1 cellular context compared by ENCODE assay signal in the genomic region with DNA sequence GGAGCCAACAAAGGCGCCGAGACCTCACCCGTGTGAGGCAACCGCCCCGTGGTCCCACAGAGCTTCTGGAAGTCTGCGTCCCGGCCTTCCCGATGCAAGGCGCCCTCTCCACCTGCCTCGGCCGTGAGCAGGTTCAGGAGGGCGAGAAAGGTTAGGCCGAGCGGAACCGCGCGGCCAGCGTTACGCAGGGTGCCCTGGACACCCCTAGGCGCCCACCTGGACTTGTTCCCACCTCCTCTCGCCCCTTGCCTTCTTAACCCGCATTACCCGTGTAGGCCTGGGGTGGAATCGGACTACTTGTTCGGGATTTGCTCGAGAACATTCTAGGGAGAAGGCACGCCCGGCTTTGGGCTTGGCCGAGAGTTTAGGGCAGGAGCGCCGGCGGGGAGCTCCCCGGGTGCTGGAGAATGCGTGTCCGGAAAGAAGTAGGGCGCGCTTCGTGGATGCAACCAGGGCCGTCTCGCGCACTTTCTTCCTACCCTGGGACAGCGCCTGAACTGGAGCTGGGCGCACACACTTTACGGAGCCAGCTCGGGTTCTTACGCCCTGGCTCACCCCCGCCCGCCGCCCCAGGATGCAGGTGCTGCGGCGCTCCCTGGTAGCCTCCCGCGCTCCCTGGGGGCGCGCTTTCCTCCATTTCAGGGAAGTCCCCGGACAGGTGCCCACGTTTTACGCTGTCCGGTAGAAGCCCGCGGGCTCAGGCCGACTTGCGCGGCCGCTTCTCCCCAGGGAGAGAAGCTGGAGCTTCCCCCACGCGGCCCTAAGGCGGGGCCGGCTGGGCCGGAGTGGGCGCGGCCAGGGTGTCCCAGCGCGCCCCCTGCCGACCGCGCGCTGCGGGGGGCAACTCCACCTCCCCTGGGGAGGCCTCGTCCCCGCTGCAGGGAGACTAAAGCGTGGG.
TF ChIP-seq lines count a peak whose summit lies in the region.

No MANE protein-coding gene starts in this region.

TF ChIP-seq in GM23338, 12 proteins besides CTCF, POLR2A, EP300 and RAD21 (continued from another document):
- TF ChIP-seq, protein P1, sequence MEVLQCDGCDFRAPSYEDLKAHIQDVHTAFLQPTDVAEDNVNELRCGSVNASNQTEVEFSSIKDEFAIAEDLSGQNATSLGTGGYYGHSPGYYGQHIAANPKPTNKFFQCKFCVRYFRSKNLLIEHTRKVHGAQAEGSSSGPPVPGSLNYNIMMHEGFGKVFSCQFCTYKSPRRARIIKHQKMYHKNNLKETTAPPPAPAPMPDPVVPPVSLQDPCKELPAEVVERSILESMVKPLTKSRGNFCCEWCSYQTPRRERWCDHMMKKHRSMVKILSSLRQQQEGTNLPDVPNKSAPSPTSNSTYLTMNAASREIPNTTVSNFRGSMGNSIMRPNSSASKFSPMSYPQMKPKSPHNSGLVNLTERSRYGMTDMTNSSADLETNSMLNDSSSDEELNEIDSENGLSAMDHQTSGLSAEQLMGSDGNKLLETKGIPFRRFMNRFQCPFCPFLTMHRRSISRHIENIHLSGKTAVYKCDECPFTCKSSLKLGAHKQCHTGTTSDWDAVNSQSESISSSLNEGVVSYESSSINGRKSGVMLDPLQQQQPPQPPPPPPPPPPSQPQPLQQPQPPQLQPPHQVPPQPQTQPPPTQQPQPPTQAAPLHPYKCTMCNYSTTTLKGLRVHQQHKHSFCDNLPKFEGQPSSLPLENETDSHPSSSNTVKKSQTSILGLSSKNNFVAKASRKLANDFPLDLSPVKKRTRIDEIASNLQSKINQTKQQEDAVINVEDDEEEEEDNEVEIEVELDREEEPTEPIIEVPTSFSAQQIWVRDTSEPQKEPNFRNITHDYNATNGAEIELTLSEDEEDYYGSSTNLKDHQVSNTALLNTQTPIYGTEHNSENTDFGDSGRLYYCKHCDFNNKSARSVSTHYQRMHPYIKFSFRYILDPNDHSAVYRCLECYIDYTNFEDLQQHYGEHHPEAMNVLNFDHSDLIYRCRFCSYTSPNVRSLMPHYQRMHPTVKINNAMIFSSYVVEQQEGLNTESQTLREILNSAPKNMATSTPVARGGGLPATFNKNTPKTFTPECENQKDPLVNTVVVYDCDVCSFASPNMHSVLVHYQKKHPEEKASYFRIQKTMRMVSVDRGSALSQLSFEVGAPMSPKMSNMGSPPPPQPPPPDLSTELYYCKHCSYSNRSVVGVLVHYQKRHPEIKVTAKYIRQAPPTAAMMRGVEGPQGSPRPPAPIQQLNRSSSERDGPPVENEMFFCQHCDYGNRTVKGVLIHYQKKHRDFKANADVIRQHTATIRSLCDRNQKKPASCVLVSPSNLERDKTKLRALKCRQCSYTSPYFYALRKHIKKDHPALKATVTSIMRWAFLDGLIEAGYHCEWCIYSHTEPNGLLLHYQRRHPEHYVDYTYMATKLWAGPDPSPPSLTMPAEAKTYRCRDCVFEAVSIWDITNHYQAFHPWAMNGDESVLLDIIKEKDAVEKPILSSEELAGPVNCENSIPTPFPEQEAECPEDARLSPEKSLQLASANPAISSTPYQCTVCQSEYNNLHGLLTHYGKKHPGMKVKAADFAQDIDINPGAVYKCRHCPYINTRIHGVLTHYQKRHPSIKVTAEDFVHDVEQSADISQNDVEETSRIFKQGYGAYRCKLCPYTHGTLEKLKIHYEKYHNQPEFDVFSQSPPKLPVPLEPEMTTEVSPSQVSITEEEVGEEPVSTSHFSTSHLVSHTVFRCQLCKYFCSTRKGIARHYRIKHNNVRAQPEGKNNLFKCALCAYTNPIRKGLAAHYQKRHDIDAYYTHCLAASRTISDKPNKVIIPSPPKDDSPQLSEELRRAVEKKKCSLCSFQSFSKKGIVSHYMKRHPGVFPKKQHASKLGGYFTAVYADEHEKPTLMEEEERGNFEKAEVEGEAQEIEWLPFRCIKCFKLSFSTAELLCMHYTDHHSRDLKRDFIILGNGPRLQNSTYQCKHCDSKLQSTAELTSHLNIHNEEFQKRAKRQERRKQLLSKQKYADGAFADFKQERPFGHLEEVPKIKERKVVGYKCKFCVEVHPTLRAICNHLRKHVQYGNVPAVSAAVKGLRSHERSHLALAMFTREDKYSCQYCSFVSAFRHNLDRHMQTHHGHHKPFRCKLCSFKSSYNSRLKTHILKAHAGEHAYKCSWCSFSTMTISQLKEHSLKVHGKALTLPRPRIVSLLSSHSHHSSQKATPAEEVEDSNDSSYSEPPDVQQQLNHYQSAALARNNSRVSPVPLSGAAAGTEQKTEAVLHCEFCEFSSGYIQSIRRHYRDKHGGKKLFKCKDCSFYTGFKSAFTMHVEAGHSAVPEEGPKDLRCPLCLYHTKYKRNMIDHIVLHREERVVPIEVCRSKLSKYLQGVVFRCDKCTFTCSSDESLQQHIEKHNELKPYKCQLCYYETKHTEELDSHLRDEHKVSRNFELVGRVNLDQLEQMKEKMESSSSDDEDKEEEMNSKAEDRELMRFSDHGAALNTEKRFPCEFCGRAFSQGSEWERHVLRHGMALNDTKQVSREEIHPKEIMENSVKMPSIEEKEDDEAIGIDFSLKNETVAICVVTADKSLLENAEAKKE (CRISPR knock-in tag; IDR thresholded peaks at IDR 0.05): no peak
